In genomic region chr4:88202443-88202842, GRCh38 we compare ENCODE assay signal across 18 cellular contexts. TPM values are rescaled to one million over a fixed set of nuclear protein-coding genes. Genes with fewer than 3 reads are reported as not detected.
DNase-seq lines count a peak whose midpoint lies in the region; ATAC-seq, FAIRE-seq and TF ChIP-seq lines count a peak whose summit lies in the region.
"Had no signal": no experiment of that assay in that cellular context is flagged by ENCODE, and none has a peak within 500 bp of the region (broad histone marks: within the 10 kb centered on the region; RNA-seq: fewer than 3 reads in every experiment).

No MANE protein-coding gene starts in this region.

- no peak overlapping the region for H3K4me3 ChIP-seq in GM23338
- H3K4me3 ChIP-seq in HCT116 (replicated peaks in 1 of 2; ENCODE audit: low read depth in 1 of 2, low read length in 2 of 2) = no peak overlapping the region
- no peak overlapping the region for H3K4me3 ChIP-seq in H1 (ENCODE audit: extremely low read depth in 1 of 4, insufficient read depth in 2 of 4, low read depth in 3 of 4, low read length in 4 of 4)
- H3K4me3 ChIP-seq in gastroesophageal sphincter = no peak overlapping the region
- H3K4me3 ChIP-seq: GM23248 had no signal

- no peak overlapping the region for H3K27ac ChIP-seq in GM23338 (ENCODE audit: low read depth)
- no peak overlapping the region for H3K27ac ChIP-seq in HCT116 (ENCODE audit: low read depth, low read length)
- H3K27ac ChIP-seq in H1 (ENCODE audit: low read depth, low read length) = no peak overlapping the region
- no peak overlapping the region for H3K27ac ChIP-seq in gastroesophageal sphincter
- H3K27ac ChIP-seq: GM23248 had no signal

- H2AFZ ChIP-seq in GM23338 (peak overlapping the region; percentile 25; the same call in 1 of the 2 replicates), HCT116 (ENCODE audit: low read depth, low read length, poor library complexity, severe bottlenecking) (peak overlapping the region; percentile 54), H1 (ENCODE audit: low read length) (no peak overlapping the region)
- H2AFZ ChIP-seq: GM23248 had no signal

- H3K9ac ChIP-seq in HCT116 (ENCODE audit: low read length) (no peak overlapping the region), H1 (replicated peaks in 1 of 4; ENCODE audit: extremely low read depth in 1 of 4, low read depth in 3 of 4, low read length in 3 of 4) (no peak overlapping the region)
- H3K9ac ChIP-seq: GM23248 had no signal

- H4K20me1 ChIP-seq in GM23338 (replicated peaks; ENCODE audit: insufficient read depth) (no peaks in the 10 kb centered on the region), HCT116 (ENCODE audit: insufficient read depth) (no peaks in the 10 kb centered on the region), H1 (replicated peaks in 1 of 2; ENCODE audit: control insufficient read depth in 1 of 2, insufficient read depth in 2 of 2, low read length in 2 of 2) (no peaks in the 10 kb centered on the region)

- H2BK12ac ChIP-seq in H1 (ENCODE audit: low read depth, low read length) = no peak overlapping the region

- H3K9me3 ChIP-seq in HCT116 (ENCODE audit: control insufficient read depth in 1 of 2, insufficient read depth in 1 of 2, low read depth in 1 of 2, low read length in 2 of 2) (no peaks in the 10 kb centered on the region), H1 (ENCODE audit: insufficient read depth in 2 of 2, low read depth in 1 of 2, low read length in 1 of 2) (no peaks in the 10 kb centered on the region), gastroesophageal sphincter (no peaks in the 10 kb centered on the region)

- H3K4me2 ChIP-seq in GM23338 = no peak overlapping the region
- H3K4me2 ChIP-seq in HCT116 (ENCODE audit: low read length) = no peak overlapping the region
- no peak overlapping the region for H3K4me2 ChIP-seq in H1 (ENCODE audit: insufficient read depth in 1 of 2, low read depth in 2 of 2, low read length in 2 of 2)

- peak overlapping the region; percentile 45; the same call in 1 of the 2 replicates for H2BK5ac ChIP-seq in H1 (ENCODE audit: low read depth, low read length)

- H3K79me2 ChIP-seq in GM23338 (replicated peaks; ENCODE audit: insufficient read depth) (no peaks in the 10 kb centered on the region), HCT116 (ENCODE audit: insufficient read depth, low read length) (no peaks in the 10 kb centered on the region), H1 (ENCODE audit: control insufficient read depth in 1 of 2, insufficient read depth in 2 of 2, low read length in 2 of 2) (no peaks in the 10 kb centered on the region)

- H3K56ac ChIP-seq in H1 (replicated peaks; ENCODE audit: insufficient read length, low read depth, low read length) = no peak overlapping the region

- no peak overlapping the region for H3K14ac ChIP-seq in H1 (ENCODE audit: insufficient read length)

- intact Hi-C loops in HCT116 (cut with micrococcal nuclease) = loop anchor here (10.0 kb wide), 1 partner anchor 838 kb away; no protein-coding TSS in a partner anchor

- CTCF ChIA-PET in HCT116 (lab: Charles Lee) = interaction anchor here (1.9 to 2.8 kb wide), 2 partner anchors 9 to 169 kb away, joined by 7 to 11 read pairs; no protein-coding TSS in a partner anchor
- CTCF ChIA-PET in H1 (lab: Charles Lee; ENCODE audit: partially characterized antibody) = interaction anchor here (1.3 to 3.2 kb wide), 4 partner anchors 9 to 169 kb away, joined by 3 to 20 read pairs (median 5); no protein-coding TSS in a partner anchor

- H2AK5ac ChIP-seq in H1 (ENCODE audit: low read depth, low read length) = no peak overlapping the region

- TF ChIP-seq CTCF in GM23338 (conservative IDR thresholded peaks at IDR 0.05; ENCODE audit: low read depth in 2 of 2) = no peak
- TF ChIP-seq CTCF in HCT116 (IDR thresholded peaks at IDR 0.05 in 2 of 3, conservative IDR thresholded peaks at IDR 0.05 in 1 of 3; ENCODE audit: borderline replicate concordance in 1 of 3, insufficient read depth in 1 of 3, low read depth in 2 of 3, low read length in 2 of 3) = no peak
- TF ChIP-seq CTCF in H1 (IDR thresholded peaks at IDR 0.05; ENCODE audit: control extremely low read depth in 1 of 3, insufficient read depth in 1 of 3, low read depth in 1 of 3, low read length in 3 of 3) = no peak
- no peak for TF ChIP-seq CTCF in gastroesophageal sphincter (IDR thresholded peaks at IDR 0.05)

- no peak overlapping the region for H2BK120ac ChIP-seq in H1 (replicated peaks; ENCODE audit: low read depth, low read length)

- TF ChIP-seq RAD21 in HCT116 (IDR thresholded peaks at IDR 0.05; ENCODE audit: low read depth) (no peak), H1 (IDR thresholded peaks at IDR 0.05 in 1 of 2, conservative IDR thresholded peaks at IDR 0.05 in 1 of 2; ENCODE audit: low read depth in 2 of 2, low read length in 2 of 2) (no peak)

- ATAC-seq in GM23338 (peak; percentile 65), HCT116 (peak; percentile 57; the same call in 1 of the 2 replicates), gastroesophageal sphincter (no peak)

- H3K18ac ChIP-seq in H1 (ENCODE audit: extremely low read depth, low read length) = no peak overlapping the region

- POLR2A ChIA-PET in HCT116 (lab: Charles Lee) = no interaction called here
- POLR2A ChIA-PET in H1 (lab: Charles Lee; ENCODE audit: partially characterized antibody) = no interaction called here

- peaks cover 23% of the 10 kb centered on the region for H3K4me1 Mint-ChIP-seq in GM23338
- H3K4me1 Mint-ChIP-seq: CD4-positive, alpha-beta memory T cell had no signal

- H3K4me1 ChIP-seq in GM23338 (ENCODE audit: insufficient read depth) (peaks cover 32% of the 10 kb centered on the region), HCT116 (ENCODE audit: control insufficient read depth in 1 of 2, insufficient read depth in 2 of 2, low read length in 2 of 2) (no peaks in the 10 kb centered on the region), H1 (replicated peaks in 1 of 4; ENCODE audit: control insufficient read depth in 3 of 4, insufficient read depth in 4 of 4, low read length in 3 of 4) (peaks cover 0 to 6% (median under 1%) of the 10 kb centered on the region in 4 experiments; a peak in 3 of 7 replicates), gastroesophageal sphincter (no peaks in the 10 kb centered on the region)

- H3K36me3 ChIP-seq in GM23338 (ENCODE audit: insufficient read depth) = no peaks in the 10 kb centered on the region
- no peaks in the 10 kb centered on the region for H3K36me3 ChIP-seq in HCT116 (ENCODE audit: control insufficient read depth in 1 of 2, insufficient read depth in 2 of 2, low read length in 2 of 2)
- H3K36me3 ChIP-seq in H1 (ENCODE audit: control insufficient read depth in 2 of 4, insufficient read depth in 4 of 4, low read length in 3 of 4) = no peaks in the 10 kb centered on the region
- no peaks in the 10 kb centered on the region for H3K36me3 ChIP-seq in gastroesophageal sphincter

- DNase-seq in GM23338 (ENCODE audit: low spot score) (peak; percentile 23), HCT116 (ENCODE audit: low read depth, low spot score) (no peak), H1 (ENCODE audit: low read depth in 1 of 2, low spot score in 2 of 2) (no peak), retina (no peak)
- DNase-seq in activated T-cell treated with anti-CD3 and anti-CD28 coated beads, Interleukin-2, amount 50 U/mL, for 1 hour = no peak
- DNase-seq: C1 segment of cervical spinal cord; Calu3; CD4-positive, alpha-beta memory T cell; COR-L47; DMS53; DMS79 treated with DMSO at 0.1 percent for 48 hours; GM23248; HCEC 1CT had no signal

- no peak overlapping the region for H3K23ac ChIP-seq in H1 (ENCODE audit: insufficient read length)

- TF ChIP-seq EP300 in H1 (IDR thresholded peaks at IDR 0.05; ENCODE audit: borderline replicate concordance in 1 of 2, low read depth in 2 of 2, low read length in 2 of 2) = no peak
- TF ChIP-seq EP300 in gastroesophageal sphincter (IDR thresholded peaks at IDR 0.05) = no peak

- no peaks in the 10 kb centered on the region for H3K9me3 Mint-ChIP-seq in GM23338
- H3K9me3 Mint-ChIP-seq: CD4-positive, alpha-beta memory T cell had no signal

- RAD21 ChIA-PET in HCT116 (lab: Charles Lee; ENCODE audit: low non-redundant PET in 1 of 2, low total read pairs in 2 of 2, uncharacterized antibody in 2 of 2, unreplicated experiment in 2 of 2) = no interaction called here

- 0 out of 2 replicates have a peak overlapping the region, but pooled peaks have one; percentile 35 for H2BK20ac ChIP-seq in H1 (ENCODE audit: low read length)

- FAIRE-seq in H1 (lab: Jason Lieb, UNC) = peak; percentile 28
- FAIRE-seq: G401.6, GM12892, H54 had no signal

- no peak overlapping the region for H3K27ac Mint-ChIP-seq in GM23338
- H3K27ac Mint-ChIP-seq: CD4-positive, alpha-beta memory T cell had no signal

- H4K5ac ChIP-seq in H1 (ENCODE audit: insufficient read length, low read depth, low read length) = no peak overlapping the region

- no peak overlapping the region for H4K91ac ChIP-seq in H1 (replicated peaks; ENCODE audit: insufficient read length, low read length)

- H3K9me2 ChIP-seq in GM23338 (ENCODE audit: insufficient read depth) (no peaks in the 10 kb centered on the region), HCT116 (ENCODE audit: insufficient read depth) (no peaks in the 10 kb centered on the region)

- no peak overlapping the region for H3K4me3 Mint-ChIP-seq in GM23338
- H3K4me3 Mint-ChIP-seq: CD4-positive, alpha-beta memory T cell had no signal

- WGBS in H1 (ENCODE audit: extremely low coverage in 1 of 2, insufficient coverage in 1 of 2, insufficient read length in 1 of 2, insufficient replicate concordance in 2 of 2, low coverage in 1 of 2, low lambda C conversion rate in 2 of 2, missing lambda C conversion rate in 1 of 2), 2 experiments = 92% methylated on average over 6 of the region's 6 CpGs; no CpG with 5 or more reads in 1 of the 2 experiments
- 72 to 84% methylated on average over 3 to 5 of the region's 6 CpGs for WGBS in gastroesophageal sphincter (ENCODE audit: low coverage in 1 of 2), 2 donors

- TF ChIP-seq POLR2A in HCT116 (IDR thresholded peaks at IDR 0.05; ENCODE audit: borderline replicate concordance, extremely low read depth, insufficient read depth, insufficient read length) (no peak), H1 (IDR thresholded peaks at IDR 0.05; ENCODE audit: control extremely low read depth in 1 of 2, low read depth in 2 of 2, low read length in 2 of 2) (no peak), gastroesophageal sphincter (IDR thresholded peaks at IDR 0.05) (no peak)

- no peaks in the 10 kb centered on the region for H3K79me1 ChIP-seq in H1 (ENCODE audit: low read depth, low read length)

- H3K23me2 ChIP-seq in H1 (ENCODE audit: low read depth, low read length) = no peaks in the 10 kb centered on the region

- no TSS peak for BruUV-seq in HCT116 (replicated peaks; lab: Mats Ljungman, UMichigan)

- H3K27me3 ChIP-seq in GM23338 (ENCODE audit: insufficient read depth) (no peaks in the 10 kb centered on the region), HCT116 (ENCODE audit: insufficient read depth, low read length) (no peaks in the 10 kb centered on the region), H1 (replicated peaks in 1 of 4; ENCODE audit: control insufficient read depth in 3 of 4, extremely low read depth in 1 of 4, insufficient read depth in 3 of 4, low read length in 3 of 4) (no peaks in the 10 kb centered on the region), gastroesophageal sphincter (no peaks in the 10 kb centered on the region)

- no peak overlapping the region for H4K8ac ChIP-seq in H1 (ENCODE audit: extremely low read depth, insufficient read depth, low read length)

- H3K36me3 Mint-ChIP-seq in GM23338 (ENCODE audit: low read depth) = no peaks in the 10 kb centered on the region
- H3K36me3 Mint-ChIP-seq: CD4-positive, alpha-beta memory T cell had no signal

- no peak overlapping the region for H3K4ac ChIP-seq in H1 (replicated peaks; ENCODE audit: insufficient read length, low read depth, low read length)

- no peaks in the 10 kb centered on the region for H3K27me3 Mint-ChIP-seq in GM23338 (ENCODE audit: insufficient read depth, low read depth, poor library complexity)
- H3K27me3 Mint-ChIP-seq: CD4-positive, alpha-beta memory T cell had no signal

- H2BK15ac ChIP-seq in H1 (ENCODE audit: low read length) = no peak overlapping the region; the same call in 1 of the 2 replicates

- no peaks in the 10 kb centered on the region for H3F3A ChIP-seq in GM23338 (replicated peaks; ENCODE audit: low read depth)

RNA-seq across cellular contexts. Expression of gene ABCG2, which starts 44.0 kb away (rescaled TPM):
- 6.1 and 10.6 TPM in 2 replicates for total RNA-seq in GM23338 (2014; rRNA removed; shearing (Covaris generic))
- 1.5 and 2.2 TPM in 2 replicates for polyA plus RNA-seq in GM23338 (2016; fragmentation: Nextera tagmentation; extraction: Ambion mirVana)
- 0.44 TPM for total RNA-seq in HCT116 (2021; ENCODE audit: unreplicated experiment)
- 0.47 and 0.56 TPM in 2 replicates for polyA plus RNA-seq in HCT116 (2012)
- total RNA-seq in H1 (2021; fragmentation: NEBNext Ultra II Directional; extraction: Animal tissue kit (Norgen Biotek cat#: 25700)) = 3.4 and 4.6 TPM in 2 replicates
- 1.5 and 2.4 TPM in 2 replicates for polyA plus RNA-seq in H1 (2011; rRNA removed)
- 2.6 TPM for polyA plus RNA-seq in H1 (2011; cell fraction: cytosol; rRNA removed)
- polyA plus RNA-seq in H1 (2011; cell fraction: nucleus; rRNA removed) = 1.5 TPM
- polyA plus RNA-seq in H1 (2012, experiment 1 of 2) = 1.9 to 3.0 TPM (median 2.8 TPM) in 4 replicates
- 0.28 TPM for polyA plus RNA-seq in H1 (2012, experiment 2 of 2)
- 5.3 TPM for polyA plus RNA-seq in H1 (2013, experiment 1 of 2)
- 5.4 TPM for polyA plus RNA-seq in H1 (2013, experiment 2 of 2)
- 4.3 and 5.2 TPM in 2 replicates for polyA minus RNA-seq in H1 (2011; rRNA and poly(A)+ RNA removed)
- polyA minus RNA-seq in H1 (2011; cell fraction: cytosol; rRNA and poly(A)+ RNA removed) = 3.5 TPM
- 2.8 TPM for polyA minus RNA-seq in H1 (2011; cell fraction: nucleus; rRNA and poly(A)+ RNA removed)
- total RNA-seq in gastroesophageal sphincter = 1 to 10 TPM; 1.1 to 5.0 (median 2.6) TPM
- total RNA-seq: A673 had no signal
